Comparison of ENCODE assay signal across 7 cellular contexts in the genomic region with DNA sequence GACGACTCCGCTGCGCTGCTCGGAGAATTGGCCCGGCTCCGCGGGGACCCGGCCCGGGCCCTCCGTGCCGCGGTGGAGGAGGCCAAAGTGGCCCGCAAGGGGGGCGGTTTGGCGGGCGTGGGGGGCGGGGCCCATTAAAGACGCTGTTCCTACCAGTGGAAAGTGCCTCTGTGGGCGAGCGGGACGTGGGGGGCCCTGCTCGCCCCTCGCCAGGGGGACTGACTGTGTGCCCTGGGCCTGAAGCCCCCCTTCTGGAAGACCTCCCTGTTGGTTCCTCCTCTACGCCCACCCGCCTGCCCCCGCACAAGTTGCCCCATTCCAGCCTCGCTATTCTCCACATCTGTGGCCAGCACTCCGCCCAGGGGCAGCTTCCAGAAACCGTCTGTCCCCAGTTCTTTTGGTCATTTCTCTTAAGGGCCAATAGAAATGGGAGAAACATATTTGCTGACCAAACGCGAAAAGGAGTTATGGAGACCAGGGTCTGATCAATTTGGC. TPM values are rescaled to one million over a fixed set of nuclear protein-coding genes. Genes with fewer than 3 reads are reported as not detected.
DNase-seq lines count a peak whose midpoint lies in the region; ATAC-seq and TF ChIP-seq lines count a peak whose summit lies in the region.
"Had no signal": no experiment of that assay in that cellular context is flagged by ENCODE, and none has a peak within 500 bp of the region (broad histone marks: within the 10 kb centered on the region; RNA-seq: fewer than 3 reads in every experiment).

No MANE protein-coding gene starts in this region.

- H3K27me3 ChIP-seq in testis: no peaks in the 10 kb centered on the region

- TF ChIP-seq POLR2A in testis (IDR thresholded peaks at IDR 0.05): no peak

- H3K27ac Mint-ChIP-seq in activated CD4-positive, alpha-beta T cell treated with anti-CD3 and anti-CD28 coated beads for 36 hours: no peak overlapping the region

- peaks cover 22% of the 10 kb centered on the region for H3K4me1 ChIP-seq in testis

- H3K4me1 Mint-ChIP-seq in activated CD4-positive, alpha-beta T cell treated with anti-CD3 and anti-CD28 coated beads for 36 hours: peaks cover 37% of the 10 kb centered on the region

- POLR2A ChIA-PET in activated CD4-positive, alpha-beta T cell treated with anti-CD3 and anti-CD28 coated beads for 36 hours (lab: Charles Lee): interaction anchor here (0.6 to 3.1 kb wide), 7 partner anchors 34 to 249 kb away, joined by 3 to 13 read pairs (median 8); a partner anchor contains a TSS

- no peaks in the 10 kb centered on the region for H3K9me3 ChIP-seq in testis

- H3K27me3 Mint-ChIP-seq in activated CD4-positive, alpha-beta T cell treated with anti-CD3 and anti-CD28 coated beads for 36 hours: peaks cover 25% of the 10 kb centered on the region

- no peak for TF ChIP-seq CTCF in fibroblast of villous mesenchyme (IDR thresholded peaks at IDR 0.05; ENCODE audit: insufficient read depth, low read depth, low read length)
- no peak for TF ChIP-seq CTCF in testis (IDR thresholded peaks at IDR 0.05)

- CTCF ChIA-PET in activated CD4-positive, alpha-beta T cell treated with anti-CD3 and anti-CD28 coated beads for 36 hours (lab: Charles Lee): interaction anchor here (0.6 to 3.5 kb wide), 29 partner anchors 8 to 250 kb away, joined by 3 to 27 read pairs (median 4); a partner anchor contains a TSS

- H3K36me3 ChIP-seq in testis (ENCODE audit: low read depth, missing control alignments): no peaks in the 10 kb centered on the region

- no peak for ATAC-seq in activated CD4-positive, alpha-beta T cell treated with anti-CD3 and anti-CD28 coated beads for 36 hours

- H3K4me3 ChIP-seq in fibroblast of villous mesenchyme (ENCODE audit: low read depth, low read length) (peak overlapping the region; percentile 30), testis (peak overlapping the region; percentile 33 to 37)

- H3K9me3 Mint-ChIP-seq in activated CD4-positive, alpha-beta T cell treated with anti-CD3 and anti-CD28 coated beads for 36 hours (ENCODE audit: low read depth): no peaks in the 10 kb centered on the region

- peaks cover 13% of the 10 kb centered on the region for H3K36me3 Mint-ChIP-seq in activated CD4-positive, alpha-beta T cell treated with anti-CD3 and anti-CD28 coated beads for 36 hours (ENCODE audit: low read depth)

- peak overlapping the region; percentile 10 to 31 for H3K27ac ChIP-seq in testis

- H3K4me3 Mint-ChIP-seq in activated CD4-positive, alpha-beta T cell treated with anti-CD3 and anti-CD28 coated beads for 36 hours: peak overlapping the region; percentile 92

- DNase-seq in activated CD4-positive, alpha-beta T cell treated with anti-CD3 and anti-CD28 coated beads for 36 hours: no peak
- DNase-seq in activated CD4-positive, alpha-beta T cell treated with anti-CD3 and anti-CD28 coated beads, Interleukin-2, amount 50 U/mL, for 48 hours: no peak
- no peak for DNase-seq in fibroblast of villous mesenchyme (ENCODE audit: low read depth)
- DNase-seq in testis: no peak
- no peak for DNase-seq in 8988T
- DNase-seq in NCI-H1436 treated with DMSO at 0.1 percent for 48 hours (lab: John Stamatoyannopoulos, UW): no peak

- intact Hi-C loops in activated CD4-positive, alpha-beta T cell treated with anti-CD3 and anti-CD28 coated beads for 36 hours (cut with DNase I, micrococcal nuclease): loop anchor here (1.0 to 5.0 kb wide), 5 partner anchors 81 to 785 kb away; a partner anchor contains a TSS
- intact Hi-C loops in testis (cut with DNase I; ENCODE audit: low total_unique reads): no loop called here

- WGBS in testis, 2 donors: 25 to 36% methylated on average over 6 to 16 of the region's 31 CpGs

RNA-seq across cellular contexts. Expression of a gene that starts 1.9 kb away (rescaled TPM):
- 10 to 100 TPM in 1 of 2 experiments, 1 to 10 TPM in 1; 6.9 to 10.6 TPM for total RNA-seq in activated CD4-positive, alpha-beta T cell treated with anti-CD3 and anti-CD28 coated beads for 36 hours
- total RNA-seq in fibroblast of villous mesenchyme (0.32 and 3.9 TPM in 2 replicates), testis (1 to 10 TPM; 3.2 to 4.2 TPM)
- 4.6 TPM for polyA plus RNA-seq in testis (ENCODE audit: insufficient read depth, low read depth, low replicate concordance)

RNA-seq across cellular contexts. Expression of a gene that starts 2.2 kb away (rescaled TPM):
- total RNA-seq in activated CD4-positive, alpha-beta T cell treated with anti-CD3 and anti-CD28 coated beads for 36 hours: 10 to 100 TPM in 1 of 2 experiments, 1 to 10 TPM in 1; 8.7 to 10.7 TPM
- total RNA-seq in fibroblast of villous mesenchyme (2.6 and 3.0 TPM in 2 replicates), testis (10 to 100 TPM in 1 of 2 donors, 1 to 10 TPM in 1; 7.9 to 11.7 TPM)
- polyA plus RNA-seq in testis (ENCODE audit: insufficient read depth, low read depth, low replicate concordance): 6.5 TPM

RNA-seq across cellular contexts. Expression of a gene that starts 7.4 kb away (rescaled TPM):
- 1 to 10 TPM; 7.8 to 8.7 TPM for total RNA-seq in activated CD4-positive, alpha-beta T cell treated with anti-CD3 and anti-CD28 coated beads for 36 hours
- total RNA-seq in fibroblast of villous mesenchyme: 6.1 and 6.9 TPM in 2 replicates
- 1 to 10 TPM; 6.2 to 7.4 TPM for total RNA-seq in testis
- 6.9 TPM for polyA plus RNA-seq in testis (ENCODE audit: insufficient read depth, low read depth, low replicate concordance)

RNA-seq across cellular contexts. Expression of a gene that starts 8.8 kb away (rescaled TPM):
- total RNA-seq in activated CD4-positive, alpha-beta T cell treated with anti-CD3 and anti-CD28 coated beads for 36 hours: not detected
- total RNA-seq in fibroblast of villous mesenchyme (not detected in 2 replicates), testis (10 to 100 TPM in 1 of 2 donors, 1 to 10 TPM in 1; 5.7 to 18.8 TPM)
- 63.0 TPM for polyA plus RNA-seq in testis (ENCODE audit: insufficient read depth, low read depth, low replicate concordance)
- total RNA-seq: temporal lobe had no signal

RNA-seq across cellular contexts. Expression of a gene that starts 12.0 kb away (rescaled TPM):
- not detected for total RNA-seq in activated CD4-positive, alpha-beta T cell treated with anti-CD3 and anti-CD28 coated beads for 36 hours
- total RNA-seq in fibroblast of villous mesenchyme (not detected in 2 replicates), testis (100 to 1,000 TPM in 1 of 2 donors, 10 to 100 TPM in 1; 41.4 to 202 TPM)
- 111 TPM for polyA plus RNA-seq in testis (ENCODE audit: insufficient read depth, low read depth, low replicate concordance)
- total RNA-seq: temporal lobe had no signal
